Comparison of ENCODE assay signal across 18 cellular contexts in the genomic region with DNA sequence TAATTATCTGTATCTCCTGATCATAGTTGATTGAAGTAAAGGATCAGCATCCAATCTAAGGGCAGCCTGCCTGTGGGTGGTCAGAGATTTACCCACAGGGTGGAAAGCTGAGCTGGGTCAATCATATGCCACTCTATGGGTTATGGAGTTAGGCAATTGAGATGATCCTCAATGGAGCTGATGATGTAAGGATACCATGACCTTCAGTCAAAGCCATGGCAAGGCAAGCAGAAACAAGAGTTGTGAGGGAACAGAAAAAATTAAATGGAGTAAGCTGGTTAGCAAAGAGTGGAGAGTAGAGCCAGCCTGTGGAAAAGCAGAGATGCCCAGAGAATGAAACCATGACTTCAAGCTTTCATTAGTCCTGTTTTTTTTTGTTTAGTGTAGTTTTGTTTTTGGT.
"Had no signal": no experiment of that assay in that cellular context is flagged by ENCODE, and none has a peak within 500 bp of the region (broad histone marks: within the 10 kb centered on the region; RNA-seq: fewer than 3 reads in every experiment).

No MANE protein-coding gene starts in this region.

- H3K4me3 ChIP-seq: lower lobe of right lung, prostate gland, right lobe of liver, suprapubic skin had no signal

- H3K4me1 ChIP-seq: foreskin keratinocyte, prostate gland, right lobe of liver had no signal

- H3K27ac ChIP-seq: brain microvascular endothelial cell, foreskin keratinocyte, lower lobe of right lung, prostate gland, right lobe of liver, suprapubic skin had no signal

- H3K36me3 ChIP-seq: brain microvascular endothelial cell, lower lobe of right lung, prostate gland, right lobe of liver, suprapubic skin had no signal

- H3K4me3 Mint-ChIP-seq: activated B cell treated with CpG ODN at 0.5 μM for 24 hours; activated naive CD8-positive, alpha-beta T cell treated with anti-CD3 and anti-CD28 coated beads, Interleukin-2, amount 10 ng/mL, durations not matched to agents 7 days and 5 days; dendritic cell treated with granulocyte-macrophage colony-stimulating factor and Interleukin-4, amounts not matched to agents 40 ng/mL and 50 ng/mL, for 4 days; effector memory CD8-positive, alpha-beta T cell; mesothelial cell of epicardium; stimulated activated naive CD8-positive, alpha-beta T cell treated with anti-CD3 and anti-CD28 coated beads, Interleukin-15, Interleukin-2, amounts not matched to agents 100 ng/mL and 50 ng/mL, for 24 hours had no signal

- H3K27me3 ChIP-seq: brain microvascular endothelial cell, foreskin keratinocyte, right lobe of liver, suprapubic skin had no signal

- H3K27me3 Mint-ChIP-seq: activated B cell treated with CpG ODN at 0.5 μM for 24 hours; activated naive CD8-positive, alpha-beta T cell treated with anti-CD3 and anti-CD28 coated beads, Interleukin-2, amount 10 ng/mL, durations not matched to agents 7 days and 5 days; dendritic cell treated with granulocyte-macrophage colony-stimulating factor and Interleukin-4, amounts not matched to agents 40 ng/mL and 50 ng/mL, for 4 days; effector memory CD8-positive, alpha-beta T cell; stimulated activated naive CD8-positive, alpha-beta T cell treated with anti-CD3 and anti-CD28 coated beads, Interleukin-15, Interleukin-2, amounts not matched to agents 100 ng/mL and 50 ng/mL, for 24 hours had no signal

- H3K27ac Mint-ChIP-seq: activated B cell treated with CpG ODN at 0.5 μM for 24 hours; activated naive CD8-positive, alpha-beta T cell treated with anti-CD3 and anti-CD28 coated beads, Interleukin-2, amount 10 ng/mL, durations not matched to agents 7 days and 5 days; dendritic cell treated with granulocyte-macrophage colony-stimulating factor and Interleukin-4, amounts not matched to agents 40 ng/mL and 50 ng/mL, for 4 days; effector memory CD8-positive, alpha-beta T cell; mesothelial cell of epicardium; stimulated activated naive CD8-positive, alpha-beta T cell treated with anti-CD3 and anti-CD28 coated beads, Interleukin-15, Interleukin-2, amounts not matched to agents 100 ng/mL and 50 ng/mL, for 24 hours had no signal

- H3K9me3 Mint-ChIP-seq: dendritic cell treated with granulocyte-macrophage colony-stimulating factor and Interleukin-4, amounts not matched to agents 40 ng/mL and 50 ng/mL, for 4 days had no signal

- H3K9me3 ChIP-seq: prostate gland, right lobe of liver, suprapubic skin had no signal

- DNase-seq: activated B cell treated with CpG ODN at 0.5 μM for 24 hours; activated CD4-positive, alpha-beta T cell treated with anti-CD3 and anti-CD28 coated beads for 48 hours; activated naive CD4-positive, alpha-beta T cell; activated naive CD8-positive, alpha-beta T cell treated with anti-CD3 and anti-CD28 coated beads, Interleukin-2, amount 10 ng/mL, durations not matched to agents 7 days and 5 days; activated T-cell treated with anti-CD3 and anti-CD28 coated beads for 4 hours; anterior cingulate cortex; brain microvascular endothelial cell; effector memory CD8-positive, alpha-beta T cell; erythroblast; lower lobe of right lung; right lobe of liver; trophoblast cell had no signal
